ENCODE assay signal across 25 cellular contexts in genomic region chr1:105416246-105416645, GRCh38.
"Had no signal": no experiment of that assay in that cellular context is flagged by ENCODE, and none has a peak within 500 bp of the region (broad histone marks: within the 10 kb centered on the region; RNA-seq: fewer than 3 reads in every experiment).

No MANE protein-coding gene starts in this region.

- H3K4me1 ChIP-seq: foreskin keratinocyte, neural progenitor cell, right atrium auricular region, sigmoid colon, testis, tibial nerve, upper lobe of right lung, vagina had no signal

- H3K27ac Mint-ChIP-seq: dendritic cell treated with granulocyte-macrophage colony-stimulating factor and Interleukin-4, amounts not matched to agents 40 ng/mL and 50 ng/mL, for 4 days; effector memory CD8-positive, alpha-beta T cell; natural killer cell treated with Interleukin-12 subunit alpha and Interleukin-12 subunit beta and Interleukin-15 and Interleukin-18, amount 100 ng/mL, for 72 hours; neural progenitor cell; stimulated activated naive B cell treated with anti-CD40 and anti-IgM and Interleukin-4, amounts not matched to agents 10 μg/mL and 1 μg/mL and 100 μg/mL, for 72 hours; stimulated activated naive CD8-positive, alpha-beta T cell treated with anti-CD3 and anti-CD28 coated beads, Interleukin-15, amount 100 ng/mL, for 72 hours had no signal

- H3K79me2 ChIP-seq: hepatocyte had no signal

- H3K9ac ChIP-seq: neural progenitor cell had no signal

- H3K4me2 ChIP-seq: hepatocyte, neural progenitor cell had no signal

- H3K36me3 ChIP-seq: neural progenitor cell, ovary, right atrium auricular region, sigmoid colon, tibial nerve, upper lobe of right lung, vagina had no signal

- H2AFZ ChIP-seq: hepatocyte, neural progenitor cell had no signal

- H3K27me3 Mint-ChIP-seq: dendritic cell treated with granulocyte-macrophage colony-stimulating factor and Interleukin-4, amounts not matched to agents 40 ng/mL and 50 ng/mL, for 4 days; effector memory CD8-positive, alpha-beta T cell; natural killer cell treated with Interleukin-12 subunit alpha and Interleukin-12 subunit beta and Interleukin-15 and Interleukin-18, amount 100 ng/mL, for 72 hours; stimulated activated naive B cell treated with anti-CD40 and anti-IgM and Interleukin-4, amounts not matched to agents 10 μg/mL and 1 μg/mL and 100 μg/mL, for 72 hours; stimulated activated naive CD8-positive, alpha-beta T cell treated with anti-CD3 and anti-CD28 coated beads, Interleukin-15, amount 100 ng/mL, for 72 hours had no signal

- ATAC-seq: effector memory CD8-positive, alpha-beta T cell; foreskin keratinocyte; left colon; left ventricle myocardium superior; natural killer cell treated with Interleukin-12 subunit alpha and Interleukin-12 subunit beta and Interleukin-15 and Interleukin-18, amount 100 ng/mL, for 72 hours; stimulated activated naive B cell treated with anti-CD40 and anti-IgM and Interleukin-4, amounts not matched to agents 10 μg/mL and 1 μg/mL and 100 μg/mL, for 72 hours; stimulated activated naive CD8-positive, alpha-beta T cell treated with anti-CD3 and anti-CD28 coated beads, Interleukin-15, amount 100 ng/mL, for 72 hours; upper lobe of right lung had no signal

- DNase-seq: effector memory CD8-positive, alpha-beta T cell; foreskin keratinocyte; left colon; left ventricle myocardium superior; mesenchymal stem cell; midbrain; nucleus accumbens; ovary; sigmoid colon; stimulated activated CD4-positive, alpha-beta T cell treated with anti-CD3 and anti-CD28 coated beads, Interleukin-2, amount 100 ng/mL, for 24 hours; stimulated activated CD4-positive, alpha-beta T cell treated with anti-CD3 and anti-CD28 coated beads, Interleukin-4, amount 100 ng/mL, for 4 hours; stimulated activated naive B cell treated with anti-CD40 and anti-IgM and Interleukin-4, amounts not matched to agents 10 μg/mL and 1 μg/mL and 100 μg/mL, for 72 hours; stimulated activated naive CD8-positive, alpha-beta T cell treated with anti-CD3 and anti-CD28 coated beads, Interleukin-15, amount 100 ng/mL, for 72 hours; testis; upper lobe of right lung had no signal

- H3K9me3 ChIP-seq: ovary, sigmoid colon, testis, upper lobe of right lung, vagina had no signal

- H3K4me1 Mint-ChIP-seq: neural progenitor cell; stimulated activated naive B cell treated with anti-CD40 and anti-IgM and Interleukin-4, amounts not matched to agents 10 μg/mL and 1 μg/mL and 100 μg/mL, for 72 hours; stimulated activated naive CD8-positive, alpha-beta T cell treated with anti-CD3 and anti-CD28 coated beads, Interleukin-15, amount 100 ng/mL, for 72 hours had no signal

- H3K4me3 ChIP-seq: hepatocyte, lung, neural progenitor cell, ovary, right atrium auricular region, sigmoid colon, skin epidermis, testis, tibial nerve, upper lobe of right lung, vagina had no signal

- H3K27me3 ChIP-seq: foreskin keratinocyte, hepatocyte, neural progenitor cell, ovary, right atrium auricular region, sigmoid colon, testis, tibial nerve, upper lobe of right lung, vagina had no signal

- H3K36me3 Mint-ChIP-seq: natural killer cell treated with Interleukin-12 subunit alpha and Interleukin-12 subunit beta and Interleukin-15 and Interleukin-18, amount 100 ng/mL, for 72 hours; neural progenitor cell; stimulated activated naive B cell treated with anti-CD40 and anti-IgM and Interleukin-4, amounts not matched to agents 10 μg/mL and 1 μg/mL and 100 μg/mL, for 72 hours had no signal

- H3K4me3 Mint-ChIP-seq: dendritic cell treated with granulocyte-macrophage colony-stimulating factor and Interleukin-4, amounts not matched to agents 40 ng/mL and 50 ng/mL, for 4 days; effector memory CD8-positive, alpha-beta T cell; natural killer cell treated with Interleukin-12 subunit alpha and Interleukin-12 subunit beta and Interleukin-15 and Interleukin-18, amount 100 ng/mL, for 72 hours; neural progenitor cell; stimulated activated naive B cell treated with anti-CD40 and anti-IgM and Interleukin-4, amounts not matched to agents 10 μg/mL and 1 μg/mL and 100 μg/mL, for 72 hours; stimulated activated naive CD8-positive, alpha-beta T cell treated with anti-CD3 and anti-CD28 coated beads, Interleukin-15, amount 100 ng/mL, for 72 hours had no signal

- H3K27ac ChIP-seq: epithelial cell of prostate, foreskin keratinocyte, hepatocyte, neural progenitor cell, ovary, right atrium auricular region, sigmoid colon, skin epidermis, testis, tibial nerve, upper lobe of right lung, vagina had no signal
